Comparison of ENCODE assay signal across 25 cellular contexts in genomic region chr5:132884548-132884947, GRCh38.
"Had no signal": no experiment of that assay in that cellular context is flagged by ENCODE, and none has a peak within 500 bp of the region (broad histone marks: within the 10 kb centered on the region; RNA-seq: fewer than 3 reads in every experiment).

No MANE protein-coding gene starts in this region.

- H3K4me1 Mint-ChIP-seq: nephron had no signal

- H3K4me1 ChIP-seq: gastroesophageal sphincter, right lobe of liver, thyroid gland, upper lobe of right lung had no signal

- H3K36me3 ChIP-seq: ovary had no signal

- H3K4me3 Mint-ChIP-seq: activated CD4-positive, alpha-beta T cell treated with anti-CD3 and anti-CD28 coated beads, Interleukin-2, amount 10 ng/mL, durations not matched to agents 7 days and 5 days; activated CD8-positive, alpha-beta T cell treated with anti-CD3 and anti-CD28 coated beads for 36 hours; activated T-cell treated with anti-CD3 and anti-CD28 coated beads, Interleukin-2, amount 50 U/mL, for 4 hours; activated T-helper 17 cell treated with anti-CD3 and anti-CD28 coated beads, Interleukin-2, amount 50 U/mL, for 72 hours; effector memory CD8-positive, alpha-beta T cell; nephron; stimulated activated naive B cell treated with anti-CD40 and anti-IgM and Interleukin-4, amounts not matched to agents 10 μg/mL and 1 μg/mL and 100 μg/mL, for 72 hours had no signal

- H3K9me3 ChIP-seq: gastroesophageal sphincter, neutrophil, ovary, right lobe of liver, stomach, thyroid gland, upper lobe of right lung had no signal

- H3K4me3 ChIP-seq: coronary artery, gastroesophageal sphincter, hepatocyte, ovary, right lobe of liver, stomach, thyroid gland, upper lobe of right lung had no signal

- H3K9me3 Mint-ChIP-seq: activated CD4-positive, alpha-beta T cell treated with anti-CD3 and anti-CD28 coated beads, Interleukin-2, amount 10 ng/mL, durations not matched to agents 7 days and 5 days; activated CD8-positive, alpha-beta T cell treated with anti-CD3 and anti-CD28 coated beads for 36 hours; activated naive CD4-positive, alpha-beta T cell treated with anti-CD3 and anti-CD28 coated beads, Interleukin-2, amount 50 U/mL, for 72 hours; activated T-cell treated with anti-CD3 and anti-CD28 coated beads, Interleukin-2, amount 50 U/mL, for 4 hours; activated T-helper 17 cell treated with anti-CD3 and anti-CD28 coated beads, Interleukin-2, amount 50 U/mL, for 72 hours; effector memory CD8-positive, alpha-beta T cell; nephron; stimulated activated naive B cell treated with anti-CD40 and anti-IgM and Interleukin-4, amounts not matched to agents 10 μg/mL and 1 μg/mL and 100 μg/mL, for 72 hours had no signal

- H3K27me3 Mint-ChIP-seq: activated CD4-positive, alpha-beta T cell treated with anti-CD3 and anti-CD28 coated beads, Interleukin-2, amount 10 ng/mL, durations not matched to agents 7 days and 5 days; activated CD8-positive, alpha-beta T cell treated with anti-CD3 and anti-CD28 coated beads for 36 hours; activated T-helper 17 cell treated with anti-CD3 and anti-CD28 coated beads, Interleukin-2, amount 50 U/mL, for 72 hours; effector memory CD8-positive, alpha-beta T cell; progenitor cell of endocrine pancreas; stimulated activated naive B cell treated with anti-CD40 and anti-IgM and Interleukin-4, amounts not matched to agents 10 μg/mL and 1 μg/mL and 100 μg/mL, for 72 hours had no signal

- DNase-seq: activated CD4-positive, alpha-beta T cell treated with anti-CD3 and anti-CD28 coated beads for 1 hour; activated CD4-positive, alpha-beta T cell treated with anti-CD3 and anti-CD28 coated beads, Interleukin-2, amount 10 ng/mL, durations not matched to agents 7 days and 5 days; activated CD8-positive, alpha-beta T cell treated with anti-CD3 and anti-CD28 coated beads for 36 hours; activated gamma-delta T cell treated with Interleukin-2 at 50 U/mL for 16 hours; activated T-cell treated with anti-CD3 and anti-CD28 coated beads, Interleukin-2, amount 50 U/mL, for 4 hours; effector memory CD8-positive, alpha-beta T cell; left cardiac atrium; ovary; right lobe of liver; stimulated activated CD4-positive, alpha-beta T cell treated with anti-CD3 and anti-CD28 coated beads, Interleukin-1b, Interleukin-23, amount 100 ng/mL, for 48 hours; stimulated activated CD4-positive, alpha-beta T cell treated with anti-CD3 and anti-CD28 coated beads, Interleukin-4, amount 100 ng/mL, for 4 hours; stimulated activated CD8-positive, alpha-beta memory T cell treated with anti-CD3 and anti-CD28 coated beads, Interleukin-4, amount 100 ng/mL, for 48 hours; stimulated activated naive B cell treated with anti-CD40 and anti-IgM and Interleukin-4, amounts not matched to agents 10 μg/mL and 1 μg/mL and 100 μg/mL, for 72 hours; stomach; T-helper 2 cell; thyroid gland; upper lobe of right lung had no signal

- H3K27ac ChIP-seq: coronary artery, gastroesophageal sphincter, hepatocyte, neutrophil, ovary, right lobe of liver, stomach, thyroid gland, upper lobe of right lung had no signal

- H3K27ac Mint-ChIP-seq: activated CD4-positive, alpha-beta T cell treated with anti-CD3 and anti-CD28 coated beads, Interleukin-2, amount 10 ng/mL, durations not matched to agents 7 days and 5 days; activated CD8-positive, alpha-beta T cell treated with anti-CD3 and anti-CD28 coated beads for 36 hours; activated T-helper 17 cell treated with anti-CD3 and anti-CD28 coated beads, Interleukin-2, amount 50 U/mL, for 72 hours; stimulated activated naive B cell treated with anti-CD40 and anti-IgM and Interleukin-4, amounts not matched to agents 10 μg/mL and 1 μg/mL and 100 μg/mL, for 72 hours had no signal

- ATAC-seq: activated CD8-positive, alpha-beta T cell treated with anti-CD3 and anti-CD28 coated beads for 36 hours; activated naive CD4-positive, alpha-beta T cell treated with anti-CD3 and anti-CD28 coated beads, Interleukin-2, amount 50 U/mL, for 72 hours; activated T-cell treated with anti-CD3 and anti-CD28 coated beads, Interleukin-2, amount 50 U/mL, for 4 hours; activated T-helper 17 cell treated with anti-CD3 and anti-CD28 coated beads, Interleukin-2, amount 50 U/mL, for 72 hours; effector memory CD8-positive, alpha-beta T cell; gastroesophageal sphincter; left cardiac atrium; right lobe of liver; stimulated activated naive B cell treated with anti-CD40 and anti-IgM and Interleukin-4, amounts not matched to agents 10 μg/mL and 1 μg/mL and 100 μg/mL, for 72 hours; upper lobe of right lung had no signal
